ENCODE assay signal across 1 cellular context in the genomic region with DNA sequence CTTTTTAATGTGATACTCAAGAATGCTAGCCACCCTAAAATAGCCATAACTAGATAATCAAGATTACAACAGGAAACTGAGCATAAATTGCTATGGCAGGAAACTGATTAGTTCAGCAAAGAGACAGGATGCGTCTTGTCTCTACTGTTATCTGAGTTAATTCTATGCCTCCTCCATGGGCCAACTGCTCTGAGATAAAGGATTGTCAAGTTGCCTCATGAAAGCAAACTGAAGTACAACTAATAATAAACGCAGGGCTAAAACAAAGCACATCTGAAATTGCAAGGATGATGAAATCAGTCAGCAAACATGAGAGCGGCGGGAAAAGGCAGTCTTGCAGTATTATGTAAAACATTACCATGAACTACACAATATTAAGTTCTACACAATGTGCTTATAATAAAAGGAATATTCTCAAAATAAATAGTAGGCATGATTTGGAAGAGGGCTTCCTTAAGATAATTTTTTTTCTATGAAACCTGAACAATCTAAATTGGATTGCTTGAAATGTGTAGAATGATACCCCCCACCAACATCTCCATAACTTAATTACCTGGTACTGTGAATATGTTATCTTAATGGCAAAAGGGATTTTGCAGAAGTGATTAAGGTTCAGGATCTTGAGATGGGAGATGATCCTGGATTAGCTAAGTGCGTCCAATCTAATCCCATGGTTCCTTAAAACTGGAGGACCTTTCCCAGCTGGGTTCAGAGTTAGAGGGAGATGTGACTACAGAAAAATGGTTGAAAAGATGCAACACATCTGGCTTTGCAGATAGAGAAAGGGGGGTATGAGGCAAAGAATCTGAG.
TF ChIP-seq lines count a peak whose summit lies in the region.

No MANE protein-coding gene starts in this region.

TF ChIP-seq in K562, 482 proteins besides CTCF, POLR2A, EP300 and RAD21 (continued from another document and continues in another):
- TF ChIP-seq, protein P1, sequence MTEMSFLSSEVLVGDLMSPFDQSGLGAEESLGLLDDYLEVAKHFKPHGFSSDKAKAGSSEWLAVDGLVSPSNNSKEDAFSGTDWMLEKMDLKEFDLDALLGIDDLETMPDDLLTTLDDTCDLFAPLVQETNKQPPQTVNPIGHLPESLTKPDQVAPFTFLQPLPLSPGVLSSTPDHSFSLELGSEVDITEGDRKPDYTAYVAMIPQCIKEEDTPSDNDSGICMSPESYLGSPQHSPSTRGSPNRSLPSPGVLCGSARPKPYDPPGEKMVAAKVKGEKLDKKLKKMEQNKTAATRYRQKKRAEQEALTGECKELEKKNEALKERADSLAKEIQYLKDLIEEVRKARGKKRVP (CRISPR knock-in tag; IDR thresholded peaks at IDR 0.05) = peak; percentile 97
- TF ChIP-seq POLR2AphosphoS5 (IDR thresholded peaks at IDR 0.05; ENCODE audit: control insufficient read depth, insufficient read depth, low read depth, low read length) = 0 out of 2 replicates have a peak, but pooled peaks have one; percentile 31
- peak in 1 of 2 experiments; percentile 95; a peak in 2 of 4 replicates for TF ChIP-seq TBL1XR1 (IDR thresholded peaks at IDR 0.05; ENCODE audit: low read length in 2 of 2)
- TF ChIP-seq KDM1A (IDR thresholded peaks at IDR 0.05) = peak; percentile 64 to 66
- no peak for TF ChIP-seq HOXB6 (CRISPR knock-in tag; IDR thresholded peaks at IDR 0.05; ENCODE audit: borderline replicate concordance)
- peak in 1 of 2 experiments; percentile 78; a peak in 2 of 4 replicates for TF ChIP-seq HDAC1 (IDR thresholded peaks at IDR 0.05)
- peak; percentile 51; the same call in 1 of the 2 replicates for TF ChIP-seq MTA1 (IDR thresholded peaks at IDR 0.05; ENCODE audit: borderline replicate concordance)
- peak; percentile 45; the same call in 1 of the 2 replicates for TF ChIP-seq GABPA (tag; conservative IDR thresholded peaks at IDR 0.05; ENCODE audit: low read depth)
- TF ChIP-seq ZNF766 (CRISPR knock-in tag; conservative IDR thresholded peaks at IDR 0.05) = peak; percentile 46; the same call in 1 of the 2 replicates
- TF ChIP-seq TRIM24 (IDR thresholded peaks at IDR 0.05) = peak; percentile 94 to 97
- peak; percentile 44; the same call in 1 of the 2 replicates for TF ChIP-seq CREB1 (IDR thresholded peaks at IDR 0.05)
- no peak for TF ChIP-seq CREB1 (CRISPR knock-in tag; IDR thresholded peaks at IDR 0.05)
- peak; percentile 86 for TF ChIP-seq CBFA2T2 (conservative IDR thresholded peaks at IDR 0.05)
- TF ChIP-seq CTBP1 (IDR thresholded peaks at IDR 0.05; ENCODE audit: borderline replicate concordance) = peak; percentile 90
- TF ChIP-seq, protein P2, sequence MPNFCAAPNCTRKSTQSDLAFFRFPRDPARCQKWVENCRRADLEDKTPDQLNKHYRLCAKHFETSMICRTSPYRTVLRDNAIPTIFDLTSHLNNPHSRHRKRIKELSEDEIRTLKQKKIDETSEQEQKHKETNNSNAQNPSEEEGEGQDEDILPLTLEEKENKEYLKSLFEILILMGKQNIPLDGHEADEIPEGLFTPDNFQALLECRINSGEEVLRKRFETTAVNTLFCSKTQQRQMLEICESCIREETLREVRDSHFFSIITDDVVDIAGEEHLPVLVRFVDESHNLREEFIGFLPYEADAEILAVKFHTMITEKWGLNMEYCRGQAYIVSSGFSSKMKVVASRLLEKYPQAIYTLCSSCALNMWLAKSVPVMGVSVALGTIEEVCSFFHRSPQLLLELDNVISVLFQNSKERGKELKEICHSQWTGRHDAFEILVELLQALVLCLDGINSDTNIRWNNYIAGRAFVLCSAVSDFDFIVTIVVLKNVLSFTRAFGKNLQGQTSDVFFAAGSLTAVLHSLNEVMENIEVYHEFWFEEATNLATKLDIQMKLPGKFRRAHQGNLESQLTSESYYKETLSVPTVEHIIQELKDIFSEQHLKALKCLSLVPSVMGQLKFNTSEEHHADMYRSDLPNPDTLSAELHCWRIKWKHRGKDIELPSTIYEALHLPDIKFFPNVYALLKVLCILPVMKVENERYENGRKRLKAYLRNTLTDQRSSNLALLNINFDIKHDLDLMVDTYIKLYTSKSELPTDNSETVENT (CRISPR knock-in tag; IDR thresholded peaks at IDR 0.05) = no peak
- no peak for TF ChIP-seq NR2C2 (CRISPR knock-in tag; IDR thresholded peaks at IDR 0.05)
- TF ChIP-seq NR2C2 (tag; IDR thresholded peaks at IDR 0.05) = peak; percentile 47; the same call in 1 of the 2 replicates
- TF ChIP-seq CCAR2 (IDR thresholded peaks at IDR 0.05; ENCODE audit: low read depth, low read length) = no peak
- peak; percentile 87 for TF ChIP-seq ATF7 (IDR thresholded peaks at IDR 0.05)
- no peak for TF ChIP-seq TAF15 (IDR thresholded peaks at IDR 0.05; ENCODE audit: low read depth, low read length)
- peak; percentile 65 for TF ChIP-seq POLR2H (tag; IDR thresholded peaks at IDR 0.05; ENCODE audit: low read depth)
- TF ChIP-seq TCF3 (CRISPR knock-in tag; IDR thresholded peaks at IDR 0.05) = peak; percentile 89
- peak; percentile 98 for TF ChIP-seq MECOM (CRISPR knock-in tag; IDR thresholded peaks at IDR 0.05)
- no peak for TF ChIP-seq ZNF644 (tag; IDR thresholded peaks at IDR 0.05; ENCODE audit: low read depth)
- TF ChIP-seq RCOR1 (IDR thresholded peaks at IDR 0.05; ENCODE audit: borderline replicate concordance in 1 of 2, low read depth in 2 of 2, low read length in 2 of 2) = peak in 1 of 2 experiments; percentile 95; a peak in 2 of 4 replicates
- TF ChIP-seq SMARCE1 (IDR thresholded peaks at IDR 0.05) = peak; percentile 89
- TF ChIP-seq SMAD2 (IDR thresholded peaks at IDR 0.05; ENCODE audit: low read depth, low read length) = no peak
- TF ChIP-seq, protein P3, sequence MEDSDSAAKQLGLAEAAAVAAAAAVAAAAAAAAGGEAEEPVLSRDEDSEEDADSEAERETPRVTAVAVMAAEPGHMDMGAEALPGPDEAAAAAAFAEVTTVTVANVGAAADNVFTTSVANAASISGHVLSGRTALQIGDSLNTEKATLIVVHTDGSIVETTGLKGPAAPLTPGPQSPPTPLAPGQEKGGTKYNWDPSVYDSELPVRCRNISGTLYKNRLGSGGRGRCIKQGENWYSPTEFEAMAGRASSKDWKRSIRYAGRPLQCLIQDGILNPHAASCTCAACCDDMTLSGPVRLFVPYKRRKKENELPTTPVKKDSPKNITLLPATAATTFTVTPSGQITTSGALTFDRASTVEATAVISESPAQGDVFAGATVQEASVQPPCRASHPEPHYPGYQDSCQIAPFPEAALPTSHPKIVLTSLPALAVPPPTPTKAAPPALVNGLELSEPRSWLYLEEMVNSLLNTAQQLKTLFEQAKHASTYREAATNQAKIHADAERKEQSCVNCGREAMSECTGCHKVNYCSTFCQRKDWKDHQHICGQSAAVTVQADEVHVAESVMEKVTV (CRISPR knock-in tag; IDR thresholded peaks at IDR 0.05) = peak; percentile 27; the same call in 1 of the 2 replicates
- TF ChIP-seq MEF2D (tag; conservative IDR thresholded peaks at IDR 0.05; ENCODE audit: low read depth) = peak; percentile 96
- peak; percentile 97 for TF ChIP-seq CEBPG (CRISPR knock-in tag; IDR thresholded peaks at IDR 0.05)
- peak; percentile 95 to 100 for TF ChIP-seq CEBPG (tag; conservative IDR thresholded peaks at IDR 0.05 in 1 of 2, IDR thresholded peaks at IDR 0.05 in 1 of 2)
- TF ChIP-seq, protein P4, sequence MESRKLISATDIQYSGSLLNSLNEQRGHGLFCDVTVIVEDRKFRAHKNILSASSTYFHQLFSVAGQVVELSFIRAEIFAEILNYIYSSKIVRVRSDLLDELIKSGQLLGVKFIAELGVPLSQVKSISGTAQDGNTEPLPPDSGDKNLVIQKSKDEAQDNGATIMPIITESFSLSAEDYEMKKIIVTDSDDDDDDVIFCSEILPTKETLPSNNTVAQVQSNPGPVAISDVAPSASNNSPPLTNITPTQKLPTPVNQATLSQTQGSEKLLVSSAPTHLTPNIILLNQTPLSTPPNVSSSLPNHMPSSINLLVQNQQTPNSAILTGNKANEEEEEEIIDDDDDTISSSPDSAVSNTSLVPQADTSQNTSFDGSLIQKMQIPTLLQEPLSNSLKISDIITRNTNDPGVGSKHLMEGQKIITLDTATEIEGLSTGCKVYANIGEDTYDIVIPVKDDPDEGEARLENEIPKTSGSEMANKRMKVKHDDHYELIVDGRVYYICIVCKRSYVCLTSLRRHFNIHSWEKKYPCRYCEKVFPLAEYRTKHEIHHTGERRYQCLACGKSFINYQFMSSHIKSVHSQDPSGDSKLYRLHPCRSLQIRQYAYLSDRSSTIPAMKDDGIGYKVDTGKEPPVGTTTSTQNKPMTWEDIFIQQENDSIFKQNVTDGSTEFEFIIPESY (CRISPR knock-in tag; IDR thresholded peaks at IDR 0.05) = peak; percentile 53; the same call in 1 of the 2 replicates
- peak; percentile 41; the same call in 1 of the 2 replicates for TF ChIP-seq NFE2 (IDR thresholded peaks at IDR 0.05; ENCODE audit: low read depth)
- TF ChIP-seq, protein P5, sequence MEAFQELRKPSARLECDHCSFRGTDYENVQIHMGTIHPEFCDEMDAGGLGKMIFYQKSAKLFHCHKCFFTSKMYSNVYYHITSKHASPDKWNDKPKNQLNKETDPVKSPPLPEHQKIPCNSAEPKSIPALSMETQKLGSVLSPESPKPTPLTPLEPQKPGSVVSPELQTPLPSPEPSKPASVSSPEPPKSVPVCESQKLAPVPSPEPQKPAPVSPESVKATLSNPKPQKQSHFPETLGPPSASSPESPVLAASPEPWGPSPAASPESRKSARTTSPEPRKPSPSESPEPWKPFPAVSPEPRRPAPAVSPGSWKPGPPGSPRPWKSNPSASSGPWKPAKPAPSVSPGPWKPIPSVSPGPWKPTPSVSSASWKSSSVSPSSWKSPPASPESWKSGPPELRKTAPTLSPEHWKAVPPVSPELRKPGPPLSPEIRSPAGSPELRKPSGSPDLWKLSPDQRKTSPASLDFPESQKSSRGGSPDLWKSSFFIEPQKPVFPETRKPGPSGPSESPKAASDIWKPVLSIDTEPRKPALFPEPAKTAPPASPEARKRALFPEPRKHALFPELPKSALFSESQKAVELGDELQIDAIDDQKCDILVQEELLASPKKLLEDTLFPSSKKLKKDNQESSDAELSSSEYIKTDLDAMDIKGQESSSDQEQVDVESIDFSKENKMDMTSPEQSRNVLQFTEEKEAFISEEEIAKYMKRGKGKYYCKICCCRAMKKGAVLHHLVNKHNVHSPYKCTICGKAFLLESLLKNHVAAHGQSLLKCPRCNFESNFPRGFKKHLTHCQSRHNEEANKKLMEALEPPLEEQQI (IDR thresholded peaks at IDR 0.05) = peak; percentile 64; the same call in 1 of the 2 replicates
- peak; percentile 48; the same call in 1 of the 2 replicates for TF ChIP-seq MTA2 (IDR thresholded peaks at IDR 0.05; ENCODE audit: low read depth)
- TF ChIP-seq, protein P6, sequence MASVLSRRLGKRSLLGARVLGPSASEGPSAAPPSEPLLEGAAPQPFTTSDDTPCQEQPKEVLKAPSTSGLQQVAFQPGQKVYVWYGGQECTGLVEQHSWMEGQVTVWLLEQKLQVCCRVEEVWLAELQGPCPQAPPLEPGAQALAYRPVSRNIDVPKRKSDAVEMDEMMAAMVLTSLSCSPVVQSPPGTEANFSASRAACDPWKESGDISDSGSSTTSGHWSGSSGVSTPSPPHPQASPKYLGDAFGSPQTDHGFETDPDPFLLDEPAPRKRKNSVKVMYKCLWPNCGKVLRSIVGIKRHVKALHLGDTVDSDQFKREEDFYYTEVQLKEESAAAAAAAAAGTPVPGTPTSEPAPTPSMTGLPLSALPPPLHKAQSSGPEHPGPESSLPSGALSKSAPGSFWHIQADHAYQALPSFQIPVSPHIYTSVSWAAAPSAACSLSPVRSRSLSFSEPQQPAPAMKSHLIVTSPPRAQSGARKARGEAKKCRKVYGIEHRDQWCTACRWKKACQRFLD (CRISPR knock-in tag; IDR thresholded peaks at IDR 0.05) = peak; percentile 33; the same call in 1 of the 2 replicates
- peak; percentile 87 for TF ChIP-seq BRD9 (IDR thresholded peaks at IDR 0.05; ENCODE audit: low read depth, partially characterized antibody)
- peak in 1 of 2 experiments; percentile 68; a peak in 2 of 4 replicates for TF ChIP-seq ARNT (IDR thresholded peaks at IDR 0.05)
- peak; percentile 83 for TF ChIP-seq NEUROD1 (IDR thresholded peaks at IDR 0.05; ENCODE audit: borderline replicate concordance, low read depth, low read length, partially characterized antibody)
- TF ChIP-seq NUFIP1 (IDR thresholded peaks at IDR 0.05; ENCODE audit: partially characterized antibody) = peak; percentile 12
- TF ChIP-seq MEIS2 (IDR thresholded peaks at IDR 0.05; ENCODE audit: partially characterized antibody) = peak; percentile 96
- TF ChIP-seq, protein P7, sequence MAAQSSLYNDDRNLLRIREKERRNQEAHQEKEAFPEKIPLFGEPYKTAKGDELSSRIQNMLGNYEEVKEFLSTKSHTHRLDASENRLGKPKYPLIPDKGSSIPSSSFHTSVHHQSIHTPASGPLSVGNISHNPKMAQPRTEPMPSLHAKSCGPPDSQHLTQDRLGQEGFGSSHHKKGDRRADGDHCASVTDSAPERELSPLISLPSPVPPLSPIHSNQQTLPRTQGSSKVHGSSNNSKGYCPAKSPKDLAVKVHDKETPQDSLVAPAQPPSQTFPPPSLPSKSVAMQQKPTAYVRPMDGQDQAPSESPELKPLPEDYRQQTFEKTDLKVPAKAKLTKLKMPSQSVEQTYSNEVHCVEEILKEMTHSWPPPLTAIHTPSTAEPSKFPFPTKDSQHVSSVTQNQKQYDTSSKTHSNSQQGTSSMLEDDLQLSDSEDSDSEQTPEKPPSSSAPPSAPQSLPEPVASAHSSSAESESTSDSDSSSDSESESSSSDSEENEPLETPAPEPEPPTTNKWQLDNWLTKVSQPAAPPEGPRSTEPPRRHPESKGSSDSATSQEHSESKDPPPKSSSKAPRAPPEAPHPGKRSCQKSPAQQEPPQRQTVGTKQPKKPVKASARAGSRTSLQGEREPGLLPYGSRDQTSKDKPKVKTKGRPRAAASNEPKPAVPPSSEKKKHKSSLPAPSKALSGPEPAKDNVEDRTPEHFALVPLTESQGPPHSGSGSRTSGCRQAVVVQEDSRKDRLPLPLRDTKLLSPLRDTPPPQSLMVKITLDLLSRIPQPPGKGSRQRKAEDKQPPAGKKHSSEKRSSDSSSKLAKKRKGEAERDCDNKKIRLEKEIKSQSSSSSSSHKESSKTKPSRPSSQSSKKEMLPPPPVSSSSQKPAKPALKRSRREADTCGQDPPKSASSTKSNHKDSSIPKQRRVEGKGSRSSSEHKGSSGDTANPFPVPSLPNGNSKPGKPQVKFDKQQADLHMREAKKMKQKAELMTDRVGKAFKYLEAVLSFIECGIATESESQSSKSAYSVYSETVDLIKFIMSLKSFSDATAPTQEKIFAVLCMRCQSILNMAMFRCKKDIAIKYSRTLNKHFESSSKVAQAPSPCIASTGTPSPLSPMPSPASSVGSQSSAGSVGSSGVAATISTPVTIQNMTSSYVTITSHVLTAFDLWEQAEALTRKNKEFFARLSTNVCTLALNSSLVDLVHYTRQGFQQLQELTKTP (IDR thresholded peaks at IDR 0.05; ENCODE audit: low read depth in 1 of 2, partially characterized antibody in 2 of 2) = peak; percentile 20 to 68
- TF ChIP-seq ELF2 (CRISPR knock-in tag; IDR thresholded peaks at IDR 0.05) = 0 out of 2 replicates have a peak, but pooled peaks have one; percentile 31
- TF ChIP-seq RUNX1 (IDR thresholded peaks at IDR 0.05; ENCODE audit: low read depth) = no peak
- peak; percentile 84 for TF ChIP-seq LEF1 (IDR thresholded peaks at IDR 0.05)
- TF ChIP-seq ZEB2 (IDR thresholded peaks at IDR 0.05) = peak; percentile 72
- no peak for TF ChIP-seq SLC30A9 (CRISPR knock-in tag; IDR thresholded peaks at IDR 0.05)
- TF ChIP-seq ZFPM2 (CRISPR knock-in tag; IDR thresholded peaks at IDR 0.05) = no peak
